Comparison of ENCODE assay signal across 1 cellular context in the genomic region with DNA sequence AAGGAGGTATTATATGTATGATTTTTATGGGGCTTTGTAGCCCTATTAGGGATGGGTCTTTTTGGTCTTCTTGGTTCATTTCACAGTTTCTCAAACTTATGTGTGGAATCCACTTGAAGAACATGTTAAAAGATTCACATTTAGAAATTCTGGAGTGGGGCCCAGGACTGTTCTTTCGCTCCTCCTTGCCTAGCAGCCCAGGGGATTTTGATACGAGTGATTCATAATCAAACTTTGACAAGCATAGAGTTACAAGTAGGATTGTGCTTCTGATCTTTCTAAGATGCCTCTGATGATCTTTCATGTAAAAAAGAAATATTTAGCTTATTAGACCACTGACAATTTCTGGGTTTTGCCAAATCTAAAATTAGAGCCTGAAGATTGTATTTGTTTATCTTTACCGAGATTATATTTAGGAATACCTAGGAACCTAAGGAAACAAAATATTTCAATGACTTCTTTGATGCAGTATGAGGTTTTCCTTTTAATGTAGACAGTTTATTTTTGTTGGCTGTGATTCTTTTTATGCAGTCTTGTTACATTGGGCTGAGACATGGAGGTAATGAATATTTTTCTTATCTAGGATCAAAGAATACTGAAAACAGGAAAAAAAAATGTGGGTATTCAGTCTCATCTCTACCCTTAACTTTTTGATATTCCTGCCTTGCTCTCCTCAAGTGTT.
TF ChIP-seq lines count a peak whose summit lies in the region.

No MANE protein-coding gene starts in this region.

TF ChIP-seq in IMR-90, 13 proteins besides CTCF, POLR2A, EP300 and RAD21:
- TF ChIP-seq NFE2L2 (IDR thresholded peaks at IDR 0.05; ENCODE audit: low read depth, low read length), result no peak
TF ChIP-seq in IMR-90: peak in this region for 0.
